ENCODE assay signal across 8 cellular contexts in genomic region chr16:68074850-68075249, GRCh38. TPM values are rescaled to one million over a fixed set of nuclear protein-coding genes. Genes with fewer than 3 reads are reported as not detected.
DNase-seq lines count a peak whose midpoint lies in the region; ATAC-seq and TF ChIP-seq lines count a peak whose summit lies in the region.
"Had no signal": no experiment of that assay in that cellular context is flagged by ENCODE, and none has a peak within 500 bp of the region (broad histone marks: within the 10 kb centered on the region; RNA-seq: fewer than 3 reads in every experiment).

No MANE protein-coding gene starts in this region.

- TF ChIP-seq POLR2A in erythroblast (IDR thresholded peaks at IDR 0.05; ENCODE audit: low read length), result no peak

- H3K27ac ChIP-seq in GM23248, result no peak overlapping the region

- no peak overlapping the region for H3K4me2 ChIP-seq in GM23248 (ENCODE audit: unreplicated experiment)

- H3K9me2 ChIP-seq in GM23248 (ENCODE audit: insufficient read depth), result no peaks in the 10 kb centered on the region

- H3K4me3 ChIP-seq in GM23248, result no peak overlapping the region

- H3K4me1 Mint-ChIP-seq in T-helper 2 cell treated with Interferon-gamma antibody and Interleukin-4, amounts not matched to agents 5 μg/mL and 100 μg/mL, for 36 hours (ENCODE audit: low read depth), result peaks cover 84% of the 10 kb centered on the region

- no peaks in the 10 kb centered on the region for H3F3A ChIP-seq in GM23248 (ENCODE audit: insufficient read depth)

- no peaks in the 10 kb centered on the region for H3K27me3 ChIP-seq in GM23248 (replicated peaks; ENCODE audit: insufficient read depth)

- in situ Hi-C loops in GM23248 (cut with MboI), result no loop called here

- peaks cover 5% of the 10 kb centered on the region; the same call in 1 of the 2 replicates for H3K4me1 ChIP-seq in GM23248 (ENCODE audit: insufficient read depth)

- no peak overlapping the region for H3K9ac ChIP-seq in GM23248

- no peaks in the 10 kb centered on the region for H3K36me3 ChIP-seq in GM23248 (ENCODE audit: low read depth)

- DNase-seq in GM19240 (ENCODE audit: insufficient read length, low spot score) (peak; percentile 66), mesenteric fat pad (ENCODE audit: low spot score) (peak; percentile 79), erythroblast (lab: John Stamatoyannopoulos, UW) (no peak), GM23248 (no peak), NCI-H748 (lab: John Stamatoyannopoulos, UW; ENCODE audit: unreplicated experiment) (no peak)
- peak; percentile 78 for DNase-seq in T-helper 2 cell treated with Interferon-gamma antibody and Interleukin-4, amounts not matched to agents 5 μg/mL and 100 μg/mL, for 36 hours (ENCODE audit: low spot score)

- no peaks in the 10 kb centered on the region for H3K79me2 ChIP-seq in GM23248 (ENCODE audit: insufficient read depth)

- no peaks in the 10 kb centered on the region for H4K20me1 ChIP-seq in GM23248 (ENCODE audit: insufficient read depth)

- H2AFZ ChIP-seq in GM23248, result no peak overlapping the region

- H3K27me3 Mint-ChIP-seq in T-helper 2 cell treated with Interferon-gamma antibody and Interleukin-4, amounts not matched to agents 5 μg/mL and 100 μg/mL, for 36 hours (ENCODE audit: low read depth), result no peaks in the 10 kb centered on the region

- peak overlapping the region; percentile 72 for H3K4me3 Mint-ChIP-seq in T-helper 2 cell treated with Interferon-gamma antibody and Interleukin-4, amounts not matched to agents 5 μg/mL and 100 μg/mL, for 36 hours

- H3K27ac Mint-ChIP-seq in T-helper 2 cell treated with Interferon-gamma antibody and Interleukin-4, amounts not matched to agents 5 μg/mL and 100 μg/mL, for 36 hours, result peak overlapping the region; percentile 90

- peak; percentile 67 for ATAC-seq in HG03066 (IDR thresholded peaks at IDR 0.05; ENCODE audit: low read depth, unreplicated experiment)

- no peaks in the 10 kb centered on the region for H3K9me3 ChIP-seq in GM23248 (ENCODE audit: low read depth)

- no peaks in the 10 kb centered on the region for H3K9me3 Mint-ChIP-seq in T-helper 2 cell treated with Interferon-gamma antibody and Interleukin-4, amounts not matched to agents 5 μg/mL and 100 μg/mL, for 36 hours

- peaks cover 75% of the 10 kb centered on the region for H3K36me3 Mint-ChIP-seq in T-helper 2 cell treated with Interferon-gamma antibody and Interleukin-4, amounts not matched to agents 5 μg/mL and 100 μg/mL, for 36 hours (ENCODE audit: low read depth)

- 95 to 97% methylated on average over 4 of the region's 4 CpGs for WGBS in GM23248 (ENCODE audit: low coverage in 1 of 2, low lambda C conversion rate in 2 of 2, missing lambda C conversion rate in 2 of 2), 2 experiments

RNA-seq across cellular contexts. Expression of gene NFATC3, which starts 10.3 kb away (rescaled TPM):
- total RNA-seq in mesenteric fat pad, result 38.2 TPM
- total RNA-seq in GM23248 (2014; rRNA removed; shearing (Covaris generic)), result 14.2 and 17.5 TPM in 2 replicates
- 10.2 and 12.3 TPM in 2 replicates for polyA plus RNA-seq in GM23248 (2016; fragmentation: Nextera tagmentation; extraction: Ambion mirVana)

RNA-seq across cellular contexts. Expression of gene DUS2, which starts 51.8 kb away (rescaled TPM):
- total RNA-seq in mesenteric fat pad, result 17.4 TPM
- total RNA-seq in GM23248 (2014; rRNA removed; shearing (Covaris generic)), result 18.4 and 25.8 TPM in 2 replicates
- polyA plus RNA-seq in GM23248 (2016; fragmentation: Nextera tagmentation; extraction: Ambion mirVana), result 14.0 and 15.1 TPM in 2 replicates

RNA-seq across cellular contexts. Expression of gene DDX28, which starts 51.8 kb away (rescaled TPM):
- total RNA-seq in mesenteric fat pad, result 7.8 TPM
- total RNA-seq in GM23248 (2014; rRNA removed; shearing (Covaris generic)), result 8.8 and 9.7 TPM in 2 replicates
- polyA plus RNA-seq in GM23248 (2016; fragmentation: Nextera tagmentation; extraction: Ambion mirVana), result 8.3 and 9.0 TPM in 2 replicates

RNA-seq across cellular contexts. Expression of gene DPEP2NB, which starts 59.1 kb away (rescaled TPM):
- not detected for total RNA-seq in mesenteric fat pad
- total RNA-seq in GM23248 (2014; rRNA removed; shearing (Covaris generic)), result not detected in 2 replicates
- polyA plus RNA-seq in GM23248 (2016; fragmentation: Nextera tagmentation; extraction: Ambion mirVana), result not detected in 2 replicates
- total RNA-seq: SK-MEL-5 had no signal

Comparison
In these comparisons a context has a peak if more than half of its experiments do, and no peak if none do; other contexts are left out.
1. DNase-seq: peak in GM19240 (single experiment), T-helper 2 cell treated with Interferon-gamma antibody and Interleukin-4, amounts not matched to agents 5 μg/mL and 100 μg/mL, for 36 hours (single experiment) and mesenteric fat pad (single experiment); none in erythroblast (0 of 2), GM23248 (single experiment) and NCI-H748 (single experiment).